Comparison of ENCODE assay signal across 1 cellular context in genomic region chr6:52577022-52577777, GRCh38.
TF ChIP-seq lines count a peak whose summit lies in the region.

TRAM2 (minus strand) TSS chr6:52577060; CDS start chr6:52576915, 145 bp downstream.

TF ChIP-seq in HepG2, 621 proteins besides CTCF, POLR2A, EP300 and RAD21 (continued from another document and continues in another):
- 0 out of 2 replicates have a peak, but pooled peaks have one; percentile 8 for TF ChIP-seq AHDC1 (CRISPR knock-in tag; IDR thresholded peaks at IDR 0.05; ENCODE audit: borderline replicate concordance)
- peak; percentile 73 for TF ChIP-seq TAF1 (CRISPR knock-in tag; IDR thresholded peaks at IDR 0.05)
- TF ChIP-seq SMYD3 (CRISPR knock-in tag; IDR thresholded peaks at IDR 0.05): peak; percentile 66; the same call in 1 of the 2 replicates
- TF ChIP-seq NKX3-1 (CRISPR knock-in tag; IDR thresholded peaks at IDR 0.05): peak; percentile 77; the same call in 1 of the 2 replicates
- TF ChIP-seq UBTF (CRISPR knock-in tag; IDR thresholded peaks at IDR 0.05): peak; percentile 99
- TF ChIP-seq, protein P1, sequence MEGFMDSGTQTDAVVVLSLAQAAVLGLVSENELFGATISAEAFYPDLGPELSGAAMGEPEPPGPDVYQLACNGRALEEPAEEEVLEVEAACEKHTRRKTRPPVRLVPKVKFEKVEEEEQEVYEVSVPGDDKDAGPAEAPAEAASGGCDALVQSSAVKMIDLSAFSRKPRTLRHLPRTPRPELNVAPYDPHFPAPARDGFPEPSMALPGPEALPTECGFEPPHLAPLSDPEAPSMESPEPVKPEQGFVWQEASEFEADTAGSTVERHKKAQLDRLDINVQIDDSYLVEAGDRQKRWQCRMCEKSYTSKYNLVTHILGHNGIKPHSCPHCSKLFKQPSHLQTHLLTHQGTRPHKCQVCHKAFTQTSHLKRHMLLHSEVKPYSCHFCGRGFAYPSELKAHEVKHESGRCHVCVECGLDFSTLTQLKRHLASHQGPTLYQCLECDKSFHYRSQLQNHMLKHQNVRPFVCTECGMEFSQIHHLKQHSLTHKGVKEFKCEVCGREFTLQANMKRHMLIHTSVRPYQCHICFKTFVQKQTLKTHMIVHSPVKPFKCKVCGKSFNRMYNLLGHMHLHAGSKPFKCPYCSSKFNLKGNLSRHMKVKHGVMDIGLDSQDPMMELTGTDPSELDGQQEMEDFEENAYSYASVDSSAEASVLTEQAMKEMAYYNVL (CRISPR knock-in tag; IDR thresholded peaks at IDR 0.05; ENCODE audit: borderline replicate concordance): peak; percentile 45; the same call in 1 of the 2 replicates
- TF ChIP-seq BRCA1 (CRISPR knock-in tag; IDR thresholded peaks at IDR 0.05): peak; percentile 17; the same call in 1 of the 2 replicates
- TF ChIP-seq ARID3A (IDR thresholded peaks at IDR 0.05; ENCODE audit: low read depth, low read length): 0 out of 2 replicates have a peak, but pooled peaks have one; percentile 43
- 0 out of 2 replicates have a peak, but pooled peaks have one; percentile 47 for TF ChIP-seq ZNF788 (CRISPR knock-in tag; IDR thresholded peaks at IDR 0.05; ENCODE audit: borderline replicate concordance)
- TF ChIP-seq, protein P2, sequence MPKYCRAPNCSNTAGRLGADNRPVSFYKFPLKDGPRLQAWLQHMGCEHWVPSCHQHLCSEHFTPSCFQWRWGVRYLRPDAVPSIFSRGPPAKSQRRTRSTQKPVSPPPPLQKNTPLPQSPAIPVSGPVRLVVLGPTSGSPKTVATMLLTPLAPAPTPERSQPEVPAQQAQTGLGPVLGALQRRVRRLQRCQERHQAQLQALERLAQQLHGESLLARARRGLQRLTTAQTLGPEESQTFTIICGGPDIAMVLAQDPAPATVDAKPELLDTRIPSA (CRISPR knock-in tag; IDR thresholded peaks at IDR 0.05; ENCODE audit: borderline replicate concordance): peak; percentile 75; the same call in 1 of the 2 replicates
- peak; percentile 54; the same call in 1 of the 2 replicates for TF ChIP-seq NCOA2 (CRISPR knock-in tag; IDR thresholded peaks at IDR 0.05)
- peak; percentile 90 for TF ChIP-seq RFXAP (CRISPR knock-in tag; IDR thresholded peaks at IDR 0.05; ENCODE audit: borderline replicate concordance)
- TF ChIP-seq, protein P3, sequence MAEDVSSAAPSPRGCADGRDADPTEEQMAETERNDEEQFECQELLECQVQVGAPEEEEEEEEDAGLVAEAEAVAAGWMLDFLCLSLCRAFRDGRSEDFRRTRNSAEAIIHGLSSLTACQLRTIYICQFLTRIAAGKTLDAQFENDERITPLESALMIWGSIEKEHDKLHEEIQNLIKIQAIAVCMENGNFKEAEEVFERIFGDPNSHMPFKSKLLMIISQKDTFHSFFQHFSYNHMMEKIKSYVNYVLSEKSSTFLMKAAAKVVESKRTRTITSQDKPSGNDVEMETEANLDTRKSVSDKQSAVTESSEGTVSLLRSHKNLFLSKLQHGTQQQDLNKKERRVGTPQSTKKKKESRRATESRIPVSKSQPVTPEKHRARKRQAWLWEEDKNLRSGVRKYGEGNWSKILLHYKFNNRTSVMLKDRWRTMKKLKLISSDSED (CRISPR knock-in tag; IDR thresholded peaks at IDR 0.05): peak; percentile 77; the same call in 1 of the 2 replicates
- peak; percentile 81 for TF ChIP-seq ZNF430 (CRISPR knock-in tag; IDR thresholded peaks at IDR 0.05)
- TF ChIP-seq ZNF891 (CRISPR knock-in tag; IDR thresholded peaks at IDR 0.05): peak; percentile 79; the same call in 1 of the 2 replicates
- TF ChIP-seq, protein P4, sequence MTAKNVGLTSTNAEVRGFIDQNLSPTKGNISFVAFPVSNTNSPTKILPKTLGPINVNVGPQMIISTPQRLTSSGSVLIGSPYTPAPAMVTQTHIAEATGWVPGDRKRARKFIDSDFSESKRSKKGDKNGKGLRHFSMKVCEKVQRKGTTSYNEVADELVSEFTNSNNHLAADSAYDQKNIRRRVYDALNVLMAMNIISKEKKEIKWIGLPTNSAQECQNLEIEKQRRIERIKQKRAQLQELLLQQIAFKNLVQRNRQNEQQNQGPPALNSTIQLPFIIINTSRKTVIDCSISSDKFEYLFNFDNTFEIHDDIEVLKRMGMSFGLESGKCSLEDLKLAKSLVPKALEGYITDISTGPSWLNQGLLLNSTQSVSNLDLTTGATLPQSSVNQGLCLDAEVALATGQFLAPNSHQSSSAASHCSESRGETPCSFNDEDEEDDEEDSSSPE (CRISPR knock-in tag; IDR thresholded peaks at IDR 0.05): peak; percentile 66; the same call in 1 of the 2 replicates
- no peak for TF ChIP-seq SUZ12 (IDR thresholded peaks at IDR 0.05; ENCODE audit: low read depth, low read length)
- TF ChIP-seq, protein P5, sequence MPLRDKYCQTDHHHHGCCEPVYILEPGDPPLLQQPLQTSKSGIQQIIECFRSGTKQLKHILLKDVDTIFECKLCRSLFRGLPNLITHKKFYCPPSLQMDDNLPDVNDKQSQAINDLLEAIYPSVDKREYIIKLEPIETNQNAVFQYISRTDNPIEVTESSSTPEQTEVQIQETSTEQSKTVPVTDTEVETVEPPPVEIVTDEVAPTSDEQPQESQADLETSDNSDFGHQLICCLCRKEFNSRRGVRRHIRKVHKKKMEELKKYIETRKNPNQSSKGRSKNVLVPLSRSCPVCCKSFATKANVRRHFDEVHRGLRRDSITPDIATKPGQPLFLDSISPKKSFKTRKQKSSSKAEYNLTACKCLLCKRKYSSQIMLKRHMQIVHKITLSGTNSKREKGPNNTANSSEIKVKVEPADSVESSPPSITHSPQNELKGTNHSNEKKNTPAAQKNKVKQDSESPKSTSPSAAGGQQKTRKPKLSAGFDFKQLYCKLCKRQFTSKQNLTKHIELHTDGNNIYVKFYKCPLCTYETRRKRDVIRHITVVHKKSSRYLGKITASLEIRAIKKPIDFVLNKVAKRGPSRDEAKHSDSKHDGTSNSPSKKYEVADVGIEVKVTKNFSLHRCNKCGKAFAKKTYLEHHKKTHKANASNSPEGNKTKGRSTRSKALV (CRISPR knock-in tag; IDR thresholded peaks at IDR 0.05): peak; percentile 80; the same call in 1 of the 2 replicates
- TF ChIP-seq KDM5A (IDR thresholded peaks at IDR 0.05; ENCODE audit: borderline replicate concordance, low read length): peak; percentile 49; the same call in 1 of the 2 replicates
- peak; percentile 56; the same call in 1 of the 2 replicates for TF ChIP-seq ZFYVE20 (CRISPR knock-in tag; IDR thresholded peaks at IDR 0.05; ENCODE audit: borderline replicate concordance, low read depth)
- peak; percentile 98 for TF ChIP-seq POLR2G (IDR thresholded peaks at IDR 0.05; ENCODE audit: low read depth, low read length)
- TF ChIP-seq, protein P6, sequence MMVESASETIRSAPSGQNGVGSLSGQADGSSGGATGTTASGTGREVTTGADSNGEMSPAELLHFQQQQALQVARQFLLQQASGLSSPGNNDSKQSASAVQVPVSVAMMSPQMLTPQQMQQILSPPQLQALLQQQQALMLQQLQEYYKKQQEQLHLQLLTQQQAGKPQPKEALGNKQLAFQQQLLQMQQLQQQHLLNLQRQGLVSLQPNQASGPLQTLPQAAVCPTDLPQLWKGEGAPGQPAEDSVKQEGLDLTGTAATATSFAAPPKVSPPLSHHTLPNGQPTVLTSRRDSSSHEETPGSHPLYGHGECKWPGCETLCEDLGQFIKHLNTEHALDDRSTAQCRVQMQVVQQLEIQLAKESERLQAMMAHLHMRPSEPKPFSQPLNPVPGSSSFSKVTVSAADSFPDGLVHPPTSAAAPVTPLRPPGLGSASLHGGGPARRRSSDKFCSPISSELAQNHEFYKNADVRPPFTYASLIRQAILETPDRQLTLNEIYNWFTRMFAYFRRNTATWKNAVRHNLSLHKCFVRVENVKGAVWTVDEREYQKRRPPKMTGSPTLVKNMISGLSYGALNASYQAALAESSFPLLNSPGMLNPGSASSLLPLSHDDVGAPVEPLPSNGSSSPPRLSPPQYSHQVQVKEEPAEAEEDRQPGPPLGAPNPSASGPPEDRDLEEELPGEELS (CRISPR knock-in tag; IDR thresholded peaks at IDR 0.05): no peak; the same call in 1 of the 2 replicates
- 0 out of 2 replicates have a peak, but pooled peaks have one; percentile 48 for TF ChIP-seq REL (CRISPR knock-in tag; conservative IDR thresholded peaks at IDR 0.05)
- TF ChIP-seq, protein P7, sequence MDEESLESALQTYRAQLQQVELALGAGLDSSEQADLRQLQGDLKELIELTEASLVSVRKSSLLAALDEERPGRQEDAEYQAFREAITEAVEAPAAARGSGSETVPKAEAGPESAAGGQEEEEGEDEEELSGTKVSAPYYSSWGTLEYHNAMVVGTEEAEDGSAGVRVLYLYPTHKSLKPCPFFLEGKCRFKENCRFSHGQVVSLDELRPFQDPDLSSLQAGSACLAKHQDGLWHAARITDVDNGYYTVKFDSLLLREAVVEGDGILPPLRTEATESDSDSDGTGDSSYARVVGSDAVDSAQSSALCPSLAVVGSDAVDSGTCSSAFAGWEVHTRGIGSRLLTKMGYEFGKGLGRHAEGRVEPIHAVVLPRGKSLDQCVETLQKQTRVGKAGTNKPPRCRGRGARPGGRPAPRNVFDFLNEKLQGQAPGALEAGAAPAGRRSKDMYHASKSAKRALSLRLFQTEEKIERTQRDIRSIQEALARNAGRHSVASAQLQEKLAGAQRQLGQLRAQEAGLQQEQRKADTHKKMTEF (CRISPR knock-in tag; IDR thresholded peaks at IDR 0.05): peak; percentile 81
- TF ChIP-seq, protein P8, sequence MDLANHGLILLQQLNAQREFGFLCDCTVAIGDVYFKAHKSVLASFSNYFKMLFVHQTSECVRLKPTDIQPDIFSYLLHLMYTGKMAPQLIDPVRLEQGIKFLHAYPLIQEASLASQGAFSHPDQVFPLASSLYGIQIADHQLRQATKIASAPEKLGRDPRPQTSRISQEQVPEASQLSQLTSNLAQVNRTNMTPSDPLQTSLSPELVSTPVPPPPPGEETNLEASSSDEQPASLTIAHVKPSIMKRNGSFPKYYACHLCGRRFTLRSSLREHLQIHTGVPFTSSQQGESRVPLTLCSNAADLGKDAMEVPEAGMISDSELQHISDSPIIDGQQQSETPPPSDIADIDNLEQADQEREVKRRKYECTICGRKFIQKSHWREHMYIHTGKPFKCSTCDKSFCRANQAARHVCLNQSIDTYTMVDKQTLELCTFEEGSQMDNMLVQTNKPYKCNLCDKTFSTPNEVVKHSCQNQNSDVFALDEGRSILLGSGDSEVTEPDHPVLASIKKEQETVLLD (CRISPR knock-in tag; IDR thresholded peaks at IDR 0.05; ENCODE audit: low read depth): peak; percentile 98
- no peak for TF ChIP-seq ZBTB42 (CRISPR knock-in tag; IDR thresholded peaks at IDR 0.05)
- peak; percentile 62 for TF ChIP-seq DMAP1 (CRISPR knock-in tag; IDR thresholded peaks at IDR 0.05)
- peak; percentile 66; the same call in 1 of the 2 replicates for TF ChIP-seq ZNF703 (CRISPR knock-in tag; IDR thresholded peaks at IDR 0.05; ENCODE audit: borderline replicate concordance)
